8 cellular contexts compared by ENCODE assay signal in genomic region chr2:75646583-75647425, GRCh38. TPM values are rescaled to one million over a fixed set of nuclear protein-coding genes. Genes with fewer than 3 reads are reported as not detected.
DNase-seq lines count a peak whose midpoint lies in the region; ATAC-seq, FAIRE-seq and TF ChIP-seq lines count a peak whose summit lies in the region.

MRPL19 (plus strand) TSS chr2:75646783; CDS start chr2:75646808, 25 bp downstream.

- H2AFZ ChIP-seq in astrocyte (ENCODE audit: low read depth, low read length), result peak within 1 kb of the TSS; percentile 97
- peak within 1 kb of the TSS; percentile 98 for H2AFZ ChIP-seq in hepatocyte

- H3K27ac ChIP-seq in astrocyte (ENCODE audit: low read depth, low read length) (peak within 1 kb of the TSS; percentile 78), hepatocyte (peak within 1 kb of the TSS; percentile 84), aorta (ENCODE audit: low read depth in 1 of 2, low read length in 2 of 2) (no peak within 1 kb of the TSS)

- no peaks in the 10 kb centered on the region for H3K27me3 ChIP-seq in astrocyte (ENCODE audit: insufficient read depth, low read length)
- no peaks in the 10 kb centered on the region for H3K27me3 ChIP-seq in hepatocyte
- no peaks in the 10 kb centered on the region for H3K27me3 ChIP-seq in aorta (ENCODE audit: control insufficient read depth in 1 of 2, insufficient read depth in 2 of 2, low read length in 1 of 2)

- peak; percentile 78 for DNase-seq in NCI-H2029 (lab: John Stamatoyannopoulos, UW)
- peak; percentile 56 for DNase-seq in T-helper 9 cell
- DNase-seq in astrocyte (ENCODE audit: low read depth), result peak; percentile 94
- DNase-seq in hepatocyte (ENCODE audit: low spot score), result peak; percentile 92
- DNase-seq in renal cortical epithelial cell (ENCODE audit: low read depth), result peak; percentile 87
- peak; percentile 88 to 92 for DNase-seq in aorta

- TF ChIP-seq CTCF in astrocyte (IDR thresholded peaks at IDR 0.05; ENCODE audit: insufficient read depth, low read depth, low read length) (no peak), hepatocyte (IDR thresholded peaks at IDR 0.05; ENCODE audit: poor library complexity) (no peak)

- H3K9me2 ChIP-seq in hepatocyte (replicated peaks; ENCODE audit: insufficient read depth), result no peaks in the 10 kb centered on the region

- H3K79me2 ChIP-seq in astrocyte (ENCODE audit: insufficient read depth, low read length), result peaks cover 27% of the 10 kb centered on the region
- H3K79me2 ChIP-seq in hepatocyte, result peaks cover 32% of the 10 kb centered on the region

- H3K4me1 ChIP-seq in astrocyte (ENCODE audit: insufficient read depth, low read length) (peaks cover 4% of the 10 kb centered on the region), hepatocyte (ENCODE audit: insufficient read depth) (peaks cover 5% of the 10 kb centered on the region), aorta (ENCODE audit: control insufficient read depth in 1 of 2, insufficient read depth in 2 of 2, low read length in 2 of 2) (no peaks in the 10 kb centered on the region)

- H3K9me3 ChIP-seq in astrocyte (ENCODE audit: insufficient read depth, low read depth, low read length) (no peaks in the 10 kb centered on the region), hepatocyte (ENCODE audit: low read depth) (no peaks in the 10 kb centered on the region), aorta (ENCODE audit: control insufficient read depth, low read length) (no peaks in the 10 kb centered on the region)

- intact Hi-C loops in aorta (cut with DNase I), result no loop called here

- no peaks in the 10 kb centered on the region for H3K9me3 Mint-ChIP-seq in astrocyte (ENCODE audit: unreplicated experiment)

- peak within 1 kb of the TSS; percentile 94 for H3K4me3 Mint-ChIP-seq in astrocyte (ENCODE audit: unreplicated experiment)

- H3K4me2 ChIP-seq in astrocyte (ENCODE audit: low read length) (peak within 1 kb of the TSS; percentile 96), hepatocyte (peak within 1 kb of the TSS; percentile 90)

- peaks cover 18% of the 10 kb centered on the region for H3K36me3 ChIP-seq in astrocyte (ENCODE audit: insufficient read depth, low read length)
- no peaks in the 10 kb centered on the region for H3K36me3 ChIP-seq in hepatocyte (replicated peaks; ENCODE audit: insufficient read depth, low read depth)
- H3K36me3 ChIP-seq in aorta (ENCODE audit: control insufficient read depth in 1 of 2, insufficient read depth in 2 of 2, low read length in 1 of 2), result peaks cover 4 to 7% of the 10 kb centered on the region in 2 donors

- H3K27ac Mint-ChIP-seq in astrocyte (ENCODE audit: unreplicated experiment), result peak within 1 kb of the TSS; percentile 91

- peak within 1 kb of the TSS; percentile 92 for H3K9ac ChIP-seq in astrocyte (ENCODE audit: low read length)

- H3K4me3 ChIP-seq in astrocyte (ENCODE audit: insufficient read depth, low read depth, low read length) (peak within 1 kb of the TSS; percentile 93), hepatocyte (peak within 1 kb of the TSS; percentile 93), aorta (ENCODE audit: low read length in 2 of 2) (peak within 1 kb of the TSS; percentile 76 to 90)

- H3K4me1 Mint-ChIP-seq in astrocyte (ENCODE audit: low read depth, unreplicated experiment), result no peaks in the 10 kb centered on the region

- under 1% methylated on average over 55 of the region's 60 CpGs for WGBS in hepatocyte (ENCODE audit: low lambda C conversion rate, missing lambda C conversion rate)
- WGBS in aorta, 2 donors, result 0 to 1% methylated on average over 59 to 60 of the region's 60 CpGs

- peak; percentile 90 for ATAC-seq in GM18508 (IDR thresholded peaks at IDR 0.05; ENCODE audit: insufficient read depth, unreplicated experiment)
- peak; percentile 88 for ATAC-seq in HG02973 (IDR thresholded peaks at IDR 0.05; ENCODE audit: unreplicated experiment)
- peak; percentile 95 for ATAC-seq in aorta (ENCODE audit: low FRiP score)

- FAIRE-seq in astrocyte (lab: Jason Lieb, UNC), result no peak

- peaks cover 8% of the 10 kb centered on the region for H3K36me3 Mint-ChIP-seq in astrocyte (ENCODE audit: low read depth, unreplicated experiment)

- no peaks in the 10 kb centered on the region for H3K27me3 Mint-ChIP-seq in astrocyte (ENCODE audit: low read depth, unreplicated experiment)

- H4K20me1 ChIP-seq in astrocyte (ENCODE audit: insufficient read depth, low read length), result peaks cover 8% of the 10 kb centered on the region
- no peaks in the 10 kb centered on the region for H4K20me1 ChIP-seq in hepatocyte (ENCODE audit: insufficient read depth, poor library complexity, severe bottlenecking)

RNA-seq across cellular contexts. Expression of gene MRPL19, which starts in this region (rescaled TPM):
- total RNA-seq in astrocyte (56.1 and 58.8 TPM in 2 replicates), hepatocyte (60.9 and 68.7 TPM in 2 replicates), renal cortical epithelial cell (68.0 and 68.9 TPM in 2 replicates), aorta (10 to 100 TPM; 33.2 to 40.6 TPM)
- polyA plus RNA-seq in hepatocyte (47.9 and 54.3 TPM in 2 replicates), aorta (10 to 100 TPM; 15.7 to 19.4 TPM)

Comparison
In these comparisons a context has a peak if more than half of its experiments do, and no peak if none do; other contexts are left out.
1. H3K27ac ChIP-seq: peak in astrocyte (single experiment) and hepatocyte (single experiment); none in aorta (0 of 2).
2. Peak in every context shown above with its lines, with median percentiles within 50 percentile points of each other: ATAC-seq, DNase-seq and H3K4me3 ChIP-seq.